ENCODE assay signal across 27 cellular contexts in the genomic region with DNA sequence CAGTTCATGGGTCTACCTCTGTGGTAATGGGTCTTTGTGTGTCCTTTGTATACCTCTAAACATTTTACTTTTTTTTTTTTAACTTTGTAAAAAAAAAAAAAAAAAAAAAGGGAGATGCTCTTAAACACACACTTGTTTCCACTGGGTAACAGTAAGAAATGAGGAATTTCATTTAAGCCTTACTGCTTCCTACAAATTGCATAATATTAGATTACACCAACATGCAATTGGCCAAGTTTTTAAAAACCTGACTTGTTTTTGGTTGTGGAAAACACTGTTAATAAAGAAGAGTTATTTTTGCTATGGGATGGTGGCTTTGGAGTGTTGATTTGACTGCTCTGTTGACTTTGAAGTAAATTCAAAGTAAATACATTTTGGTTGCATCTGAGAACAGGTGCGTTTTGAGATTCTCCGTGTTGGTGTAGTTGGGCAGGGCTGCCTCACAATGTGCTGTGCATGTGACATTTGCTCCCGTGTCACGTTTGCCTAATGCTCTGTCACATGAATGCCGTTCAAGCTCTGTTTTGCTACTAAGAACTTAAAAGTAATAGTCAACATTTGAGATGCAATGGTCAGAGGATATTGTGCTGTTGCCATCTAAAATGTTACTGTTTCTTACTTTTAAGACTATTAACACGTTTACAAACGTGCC.
A peak's percentile ranks its signal among the peaks of the same experiment; 100 is the strongest.
DNase-seq lines count a peak whose midpoint lies in the region; ATAC-seq, FAIRE-seq and TF ChIP-seq lines count a peak whose summit lies in the region.
"Had no signal": no experiment of that assay in that cellular context is flagged by ENCODE, and none has a peak within 500 bp of the region (broad histone marks: within the 10 kb centered on the region; RNA-seq: fewer than 3 reads in every experiment).

No MANE protein-coding gene starts in this region.

- POLR2A ChIA-PET in A673 (lab: Charles Lee; ENCODE audit: low non-redundant PET), result no interaction called here

- H3K4me3 ChIP-seq in right lobe of liver, result no peak overlapping the region
- no peak overlapping the region for H3K4me3 ChIP-seq in A673 (ENCODE audit: low read depth, low read length, poor library complexity, severe bottlenecking)
- H3K4me3 ChIP-seq: esophagus squamous epithelium, gastrocnemius medialis, MG63, suprapubic skin had no signal

- CTCF ChIA-PET in A673 (lab: Charles Lee), result no interaction called here

- FAIRE-seq in GM12892 (lab: Jason Lieb, UNC), result peak; percentile 5
- FAIRE-seq: G401.6 had no signal

- peaks cover 0 to 37% (median 12%) of the 10 kb centered on the region in 4 donors for H3K36me3 ChIP-seq in right lobe of liver
- no peaks in the 10 kb centered on the region for H3K36me3 ChIP-seq in A673 (ENCODE audit: insufficient read depth, low read length, poor library complexity, severe bottlenecking)
- H3K36me3 ChIP-seq: WERI-Rb-1 had no signal

- no peaks in the 10 kb centered on the region for H3K27me3 ChIP-seq in right lobe of liver
- H3K27me3 ChIP-seq in A673 (replicated peaks; ENCODE audit: insufficient read depth, low read depth, low read length, poor library complexity), result no peaks in the 10 kb centered on the region
- H3K27me3 ChIP-seq: esophagus squamous epithelium, gastrocnemius medialis, MG63, suprapubic skin had no signal

- DNase-seq in DMS53 (lab: John Stamatoyannopoulos, UW) (peak; percentile 53), GM12892 (ENCODE audit: insufficient read length) (no peak), NCI-H345 treated with DMSO at 0.1 percent for 48 hours (lab: John Stamatoyannopoulos, UW; ENCODE audit: unreplicated experiment) (peak; percentile 40), right lobe of liver (peak in 1 of 3 donors; percentile 54), putamen (ENCODE audit: low spot score) (no peak), A673 (ENCODE audit: low spot score) (no peak), NCI-H2171 treated with DMSO at 0.1 percent for 48 hours (lab: John Stamatoyannopoulos, UW) (no peak)
- DNase-seq in activated T-cell treated with anti-CD3 and anti-CD28 coated beads, Interleukin-2, amount 50 U/mL, for 1 hour, result no peak
- DNase-seq: activated CD4-positive, alpha-beta T cell treated with anti-CD3 and anti-CD28 coated beads for 48 hours; activated gamma-delta T cell treated with Interleukin-2 at 50 U/mL for 16 hours; activated naive CD8-positive, alpha-beta T cell treated with anti-CD3 and anti-CD28 coated beads, Interleukin-2, amount 50 U/mL, for 24 hours; activated T-cell treated with anti-CD3 and anti-CD28 coated beads, Interleukin-2, amount 50 U/mL, for 24 hours; esophagus squamous epithelium; gastrocnemius medialis; KBM-7; mesenchymal stem cell; MG63; NCI-H187; NCI-H2227 treated with DMSO at 0.1 percent for 48 hours; posterior cingulate gyrus; SIG-M5; stimulated activated naive CD4-positive, alpha-beta T cell; T-helper 9 cell; WERI-Rb-1 had no signal

- intact Hi-C loops in right lobe of liver (cut with DNase I) (no loop called here), A673 (cut with micrococcal nuclease; ENCODE audit: unreplicated experiment) (no loop called here)

- no peak overlapping the region for H3K27ac ChIP-seq in right lobe of liver
- H3K27ac ChIP-seq in A673 (ENCODE audit: low read depth, low read length, poor library complexity, severe bottlenecking), result no peak overlapping the region
- H3K27ac ChIP-seq: esophagus squamous epithelium, suprapubic skin, WERI-Rb-1 had no signal

- TF ChIP-seq POLR2A in GM12892 (IDR thresholded peaks at IDR 0.05; ENCODE audit: low read depth, low read length) (no peak), right lobe of liver (IDR thresholded peaks at IDR 0.05) (no peak)

- no TSS peak for BruUV-seq in A673 (replicated peaks; lab: Mats Ljungman, UMichigan)

- 35% methylated on average over 7 of the region's 7 CpGs for WGBS in right lobe of liver (ENCODE audit: insufficient coverage, low coverage, low lambda C conversion rate, missing lambda C conversion rate)

- TF ChIP-seq CTCF in right lobe of liver (IDR thresholded peaks at IDR 0.05), result no peak
- TF ChIP-seq CTCF in A673 (conservative IDR thresholded peaks at IDR 0.05; ENCODE audit: low read depth, low read length), result no peak

- H3K9me3 ChIP-seq in right lobe of liver, result no peaks in the 10 kb centered on the region
- no peaks in the 10 kb centered on the region for H3K9me3 ChIP-seq in A673 (ENCODE audit: low read depth, low read length, poor library complexity, severe bottlenecking)
- H3K9me3 ChIP-seq: esophagus squamous epithelium, gastrocnemius medialis, MG63, suprapubic skin had no signal

- peaks cover 0 to 17% (median 5%) of the 10 kb centered on the region in 4 donors for H3K4me1 ChIP-seq in right lobe of liver
- no peaks in the 10 kb centered on the region for H3K4me1 ChIP-seq in A673 (ENCODE audit: insufficient read depth, low read length, poor library complexity, severe bottlenecking)
- H3K4me1 ChIP-seq: suprapubic skin had no signal

- peak; percentile 43 to 74 (median 66) for ATAC-seq in right lobe of liver
- ATAC-seq: activated naive CD8-positive, alpha-beta T cell treated with anti-CD3 and anti-CD28 coated beads, Interleukin-2, amount 50 U/mL, for 24 hours; HCT116 had no signal

Comparison
In these comparisons a context has a peak if more than half of its experiments do, and no peak if none do; other contexts are left out.
1. DNase-seq: peak in DMS53 (single experiment) and NCI-H345 treated with DMSO at 0.1 percent for 48 hours (single experiment); none in GM12892 (single experiment), activated T-cell treated with anti-CD3 and anti-CD28 coated beads, Interleukin-2, amount 50 U/mL, for 1 hour (single experiment), putamen (single experiment), A673 (single experiment) and NCI-H2171 treated with DMSO at 0.1 percent for 48 hours (single experiment).